2 cellular contexts compared by ENCODE assay signal in genomic region chr19:19271828-19272599, GRCh38.
TF ChIP-seq lines count a peak whose summit lies in the region.

No MANE protein-coding gene starts in this region.

TF ChIP-seq in GM23338, 12 proteins besides CTCF, POLR2A, EP300 and RAD21:
- TF ChIP-seq JUNB (IDR thresholded peaks at IDR 0.05; ENCODE audit: unreplicated experiment) (no peak), ZNF114 (CRISPR knock-in tag; IDR thresholded peaks at IDR 0.05) (no peak), NANOG (IDR thresholded peaks at IDR 0.05; ENCODE audit: borderline replicate concordance) (no peak), STAT1 (IDR thresholded peaks at IDR 0.05; ENCODE audit: unreplicated experiment) (no peak), ZNF462 (CRISPR knock-in tag; IDR thresholded peaks at IDR 0.05) (no peak), ZNF331 (CRISPR knock-in tag; IDR thresholded peaks at IDR 0.05; ENCODE audit: low read depth) (no peak), CREB1 (CRISPR knock-in tag; IDR thresholded peaks at IDR 0.05; ENCODE audit: low read depth) (no peak), EZH2 (IDR thresholded peaks at IDR 0.05; ENCODE audit: low read depth, unreplicated experiment) (no peak), ETS1 (IDR thresholded peaks at IDR 0.05) (no peak), POLR2AphosphoS5 (IDR thresholded peaks at IDR 0.05; ENCODE audit: low read depth) (no peak), REST (IDR thresholded peaks at IDR 0.05; ENCODE audit: unreplicated experiment) (no peak), EZH2phosphoT487 (IDR thresholded peaks at IDR 0.05; ENCODE audit: unreplicated experiment) (no peak)
TF ChIP-seq in GM23338: peak in this region for 0.

TF ChIP-seq in HepG2, 621 proteins besides CTCF, POLR2A, EP300 and RAD21:
- TF ChIP-seq ZNF296 (CRISPR knock-in tag; conservative IDR thresholded peaks at IDR 0.05) (no peak), NFKBIZ (CRISPR knock-in tag; IDR thresholded peaks at IDR 0.05) (no peak), ZMYM3 (CRISPR knock-in tag; IDR thresholded peaks at IDR 0.05) (peak; percentile 46; the same call in 1 of the 2 replicates), ZNF460 (CRISPR knock-in tag; IDR thresholded peaks at IDR 0.05; ENCODE audit: borderline replicate concordance) (0 out of 2 replicates have a peak, but pooled peaks have one; percentile 4), ZNF782 (CRISPR knock-in tag; IDR thresholded peaks at IDR 0.05; ENCODE audit: borderline replicate concordance) (no peak), ZNF431 (CRISPR knock-in tag; IDR thresholded peaks at IDR 0.05; ENCODE audit: borderline replicate concordance, low read depth) (no peak), ZNF629 (CRISPR knock-in tag; conservative IDR thresholded peaks at IDR 0.05) (peak; percentile 94), ZMYM4 (CRISPR knock-in tag; IDR thresholded peaks at IDR 0.05) (0 out of 2 replicates have a peak, but pooled peaks have one; percentile 31)
